ENCODE assay signal across 8 cellular contexts in the genomic region with DNA sequence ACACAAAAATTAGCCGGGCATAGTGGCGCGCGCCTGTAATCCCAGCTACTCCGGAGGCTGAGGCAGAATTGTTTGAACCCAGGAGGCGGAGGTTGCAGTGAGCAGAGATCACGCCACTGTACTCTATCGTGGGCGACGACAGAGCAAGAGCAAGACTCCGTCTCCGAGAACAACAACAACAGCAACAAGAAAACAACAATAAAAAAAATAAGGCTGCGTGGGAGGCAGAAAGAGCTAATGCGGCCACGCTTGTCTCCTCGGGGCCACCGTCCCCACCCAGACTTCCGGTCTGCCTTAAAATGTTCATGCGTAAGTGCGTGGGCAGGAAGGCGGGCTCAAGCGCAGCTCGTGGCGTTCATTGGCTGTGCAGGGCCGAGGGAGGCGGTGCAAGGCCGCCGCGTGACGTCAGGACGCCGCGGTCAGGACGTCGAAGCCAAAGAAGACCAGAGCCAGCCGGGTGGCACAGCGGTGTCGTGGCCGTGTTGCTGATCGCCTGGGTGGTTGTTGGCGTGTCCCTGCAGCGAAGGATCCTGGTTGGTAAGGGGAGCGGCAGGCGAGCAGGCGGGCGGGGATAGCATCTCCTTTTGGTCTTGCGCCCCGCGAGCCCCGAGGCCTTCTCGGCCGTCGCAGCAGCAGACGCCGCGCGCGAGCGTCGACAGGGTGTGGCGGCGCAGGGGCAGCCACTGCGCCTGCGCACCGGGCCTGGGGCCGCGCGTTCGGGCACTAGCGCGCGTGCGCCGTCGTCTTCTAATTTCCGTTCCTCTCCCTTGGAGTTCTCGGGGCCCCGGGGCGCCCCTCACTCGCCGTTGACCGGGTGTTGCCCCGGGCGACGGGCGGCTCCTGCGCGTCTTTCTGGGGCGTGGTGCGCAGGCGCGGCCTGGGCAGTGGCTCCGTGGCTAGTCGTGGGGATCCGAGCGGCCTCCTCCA. TPM values are rescaled to one million over a fixed set of nuclear protein-coding genes. Genes with fewer than 3 reads are reported as not detected.
DNase-seq lines count a peak whose midpoint lies in the region; ATAC-seq, FAIRE-seq and TF ChIP-seq lines count a peak whose summit lies in the region.

Gene LENG8 (plus strand): TSS at position 426 of the 927 bp plus-strand sequence. CDS start 2,146 bp downstream, outside the sequence.

- H3K36me3 Mint-ChIP-seq in immature natural killer cell: peaks cover 4 to 22% (median 5%) of the 10 kb centered on the region in 3 donors

- peaks cover 21 to 27% (median 26%) of the 10 kb centered on the region in 3 donors for H3K27me3 Mint-ChIP-seq in immature natural killer cell (ENCODE audit: low read depth in 3 of 3)

- peak within 1 kb of the TSS; percentile 98 to 100 (median 98) for H3K27ac Mint-ChIP-seq in immature natural killer cell

- H3K27me3 ChIP-seq in bronchial epithelial cell (ENCODE audit: control insufficient read depth, insufficient read depth, low read length) (no peaks in the 10 kb centered on the region), spleen (replicated peaks in 1 of 7) (no peaks in the 10 kb centered on the region)

- 0% methylated on average over 57 to 96 of the region's 96 CpGs for WGBS in spleen, 5 donors

- peaks cover 54 to 59% of the 10 kb centered on the region in 2 donors for H3K4me1 Mint-ChIP-seq in immature natural killer cell

- POLR2A ChIA-PET in AG04449 (lab: Yijun Ruan, JAX): interaction anchor here (0.6 to 3.2 kb wide), 10 partner anchors 10 to 1131 kb away, joined by 3 to 49 read pairs (median 8); partner anchors contain the start of genes CDC42EP5, LENG9 and ZNF579

- intact Hi-C loops in spleen (cut with DNase I; ENCODE audit: low total_unique reads): no loop called here

- peak within 1 kb of the TSS; percentile 93 to 99 (median 98) for H3K27ac ChIP-seq in spleen

- H3K4me1 ChIP-seq in spleen: peaks cover 23 to 74% (median 51%) of the 10 kb centered on the region in 6 donors

- TF ChIP-seq CTCF in AG04449 (IDR thresholded peaks at IDR 0.05; ENCODE audit: insufficient read depth, low read length, missing control alignments) (no peak), WI38 (IDR thresholded peaks at IDR 0.05; ENCODE audit: low read depth, low read length) (no peak), bronchial epithelial cell (IDR thresholded peaks at IDR 0.05; ENCODE audit: insufficient read depth, low read length, severe bottlenecking) (no peak), spleen (IDR thresholded peaks at IDR 0.05 in 8 of 11, conservative IDR thresholded peaks at IDR 0.05 in 3 of 11) (peak in 5 of 11 experiments; percentile 9 to 33 (median 23))

- peak within 1 kb of the TSS; percentile 98 for H3K4me3 ChIP-seq in AG04449 (ENCODE audit: low read depth, low read length)
- H3K4me3 ChIP-seq in WI38 (ENCODE audit: low read depth, low read length): peak within 1 kb of the TSS; percentile 96
- peak within 1 kb of the TSS; percentile 91 for H3K4me3 ChIP-seq in bronchial epithelial cell (ENCODE audit: low read depth, low read length)
- peak within 1 kb of the TSS; percentile 51 to 98 (median 86) for H3K4me3 ChIP-seq in spleen

- peak; percentile 94 for DNase-seq in AG04449 (ENCODE audit: low read depth, low spot score)
- peak; percentile 100 for DNase-seq in NCI-H2227 treated with DMSO at 0.1 percent for 48 hours (lab: John Stamatoyannopoulos, UW)
- DNase-seq in bronchial epithelial cell (ENCODE audit: low read depth): peak; percentile 92
- DNase-seq in immature natural killer cell: peak; percentile 99
- DNase-seq in spleen: peak; percentile 98

- H3K36me3 ChIP-seq in bronchial epithelial cell (ENCODE audit: control insufficient read depth, insufficient read depth, low read length): peaks cover 16% of the 10 kb centered on the region
- H3K36me3 ChIP-seq in spleen: peaks cover 2 to 66% (median 44%) of the 10 kb centered on the region in 6 donors

- CTCF ChIA-PET in AG04449 (lab: Yijun Ruan, JAX): interaction anchor here (0.8 to 3.2 kb wide), 6 partner anchors 9 to 29 kb away, joined by 3 to 23 read pairs (median 4); partner anchors contain the start of gene CDC42EP5

- peaks cover 0 to 3% (median 0%) of the 10 kb centered on the region in 6 donors for H3K9me3 Mint-ChIP-seq in immature natural killer cell

- TF ChIP-seq POLR2A in spleen (IDR thresholded peaks at IDR 0.05): peak; percentile 65 to 85 (median 76)

- FAIRE-seq in bronchial epithelial cell (lab: Jason Lieb, UNC): no peak

- ATAC-seq in GM18907 (IDR thresholded peaks at IDR 0.05; ENCODE audit: unreplicated experiment) (peak; percentile 87), HG03159 (IDR thresholded peaks at IDR 0.05; ENCODE audit: unreplicated experiment) (peak; percentile 88)

- no peaks in the 10 kb centered on the region for H3K9me3 ChIP-seq in spleen

- H3K4me3 Mint-ChIP-seq in immature natural killer cell: peak within 1 kb of the TSS; percentile 95 to 99 (median 97)

RNA-seq across cellular contexts. Expression of gene LENG8, which starts in this region (rescaled TPM):
- 26.3 and 37.8 TPM in 2 replicates for total RNA-seq in bronchial epithelial cell
- polyA plus RNA-seq in immature natural killer cell: 1 to 10 TPM; 3.2 to 8.6 (median 3.2) TPM
- total RNA-seq in spleen: 100 to 1,000 TPM; 123 to 280 (median 183) TPM
- 100 to 1,000 TPM in 2 of 3 donors, 10 to 100 TPM in 1; 69.2 to 293 (median 110) TPM for polyA plus RNA-seq in spleen

Comparison
In these comparisons a context has a peak if more than half of its experiments do, and no peak if none do; other contexts are left out.
1. Peak in every context shown above with its lines: DNase-seq, ATAC-seq, H3K4me3 ChIP-seq and H3K27ac ChIP-seq.
2. RNA of gene LENG8 (polyA plus RNA-seq): 69.2 to 293 TPM in spleen; 3.2 to 8.6 TPM in immature natural killer cell; every median in the first group is over 4 times any median in the second.